ENCODE assay signal across 21 cellular contexts in genomic region chr1:242770366-242770765, GRCh38.
DNase-seq lines count a peak whose midpoint lies in the region; FAIRE-seq and TF ChIP-seq lines count a peak whose summit lies in the region.
"Had no signal": no experiment of that assay in that cellular context is flagged by ENCODE, and none has a peak within 500 bp of the region (broad histone marks: within the 10 kb centered on the region; RNA-seq: fewer than 3 reads in every experiment).

No MANE protein-coding gene starts in this region.

- TF ChIP-seq CTCF in MCF 10A (IDR thresholded peaks at IDR 0.05; ENCODE audit: unreplicated experiment) (no peak), breast epithelium (IDR thresholded peaks at IDR 0.05) (no peak), astrocyte (IDR thresholded peaks at IDR 0.05; ENCODE audit: insufficient read depth, low read depth, low read length) (no peak), suprapubic skin (IDR thresholded peaks at IDR 0.05) (no peak)

- H3K27ac ChIP-seq in breast epithelium: no peak overlapping the region
- H3K27ac ChIP-seq in astrocyte (ENCODE audit: low read depth, low read length): no peak overlapping the region
- no peak overlapping the region for H3K27ac ChIP-seq in suprapubic skin
- H3K27ac ChIP-seq: PC-9, RWPE1, SK-N-MC had no signal

- H3K27me3 Mint-ChIP-seq in MCF 10A (ENCODE audit: insufficient read depth, unreplicated experiment): no peaks in the 10 kb centered on the region
- H3K27me3 Mint-ChIP-seq in astrocyte (ENCODE audit: low read depth, unreplicated experiment): no peaks in the 10 kb centered on the region

- no peaks in the 10 kb centered on the region for H3K36me3 Mint-ChIP-seq in MCF 10A (ENCODE audit: insufficient read depth, unreplicated experiment)
- H3K36me3 Mint-ChIP-seq in astrocyte (ENCODE audit: low read depth, unreplicated experiment): no peaks in the 10 kb centered on the region

- no peak for FAIRE-seq in astrocyte (lab: Jason Lieb, UNC)

- H3K9me3 Mint-ChIP-seq in MCF 10A (ENCODE audit: unreplicated experiment): no peaks in the 10 kb centered on the region
- H3K9me3 Mint-ChIP-seq in astrocyte (ENCODE audit: unreplicated experiment): peaks cover 8% of the 10 kb centered on the region

- POLR2A ChIA-PET in MCF 10A (lab: Yijun Ruan, JAX): interaction anchor here (1.3 kb wide), 2 partner anchors 13 to 54 kb away, joined by 4 read pairs; no protein-coding TSS in a partner anchor

- peak; percentile 78 for DNase-seq in MCF 10A (ENCODE audit: unreplicated experiment)
- DNase-seq in breast epithelium (ENCODE audit: low spot score in 2 of 2): no peak
- no peak for DNase-seq in astrocyte (ENCODE audit: low read depth)
- DNase-seq in kidney tubule cell (ENCODE audit: low spot score): peak; percentile 13
- no peak for DNase-seq in suprapubic skin (ENCODE audit: low spot score in 2 of 2)
- DNase-seq in NCI-H446 (lab: John Stamatoyannopoulos, UW): no peak
- DNase-seq in SW 1271 (lab: John Stamatoyannopoulos, UW): no peak
- DNase-seq: BE2C, COR-L47, DMS79, H7, Karpas-422, MM.1S, NCI-H1694, NCI-H2081 treated with DMSO at 0.1 percent for 48 hours, NCI-H446 treated with DMSO at 0.1 percent for 48 hours, NCI-H526 treated with DMSO at 0.1 percent for 48 hours, PC-9, SHP77 treated with DMSO at 0.1 percent for 48 hours had no signal

- H2AFZ ChIP-seq in astrocyte (ENCODE audit: low read depth, low read length): no peak overlapping the region
- H2AFZ ChIP-seq: PC-9 had no signal

- H3K4me3 Mint-ChIP-seq in MCF 10A (ENCODE audit: unreplicated experiment) (no peak overlapping the region), astrocyte (ENCODE audit: unreplicated experiment) (no peak overlapping the region)

- no peaks in the 10 kb centered on the region for H3K79me2 ChIP-seq in astrocyte (ENCODE audit: insufficient read depth, low read length)

- H3K9me3 ChIP-seq in breast epithelium: peaks cover 0 to 4% of the 10 kb centered on the region in 2 donors
- no peaks in the 10 kb centered on the region for H3K9me3 ChIP-seq in astrocyte (ENCODE audit: insufficient read depth, low read depth, low read length)
- peaks cover 3% of the 10 kb centered on the region for H3K9me3 ChIP-seq in suprapubic skin
- H3K9me3 ChIP-seq: BE2C had no signal

- CTCF ChIA-PET in MCF 10A (lab: Yijun Ruan, JAX): interaction anchor here (0.5 to 0.7 kb wide), 3 partner anchors 16 to 75 kb away, joined by 4 read pairs; no protein-coding TSS in a partner anchor

- intact Hi-C loops in MCF 10A (cut with micrococcal nuclease): no loop called here
- intact Hi-C loops in breast epithelium (cut with DNase I; ENCODE audit: low total_unique reads): no loop called here

- TF ChIP-seq POLR2A in breast epithelium (IDR thresholded peaks at IDR 0.05): no peak
- TF ChIP-seq POLR2A in suprapubic skin (IDR thresholded peaks at IDR 0.05): no peak

- no peaks in the 10 kb centered on the region for H4K20me1 ChIP-seq in astrocyte (ENCODE audit: insufficient read depth, low read length)

- H3K4me1 Mint-ChIP-seq in MCF 10A (ENCODE audit: insufficient read depth, unreplicated experiment) (peaks cover 5% of the 10 kb centered on the region), astrocyte (ENCODE audit: low read depth, unreplicated experiment) (peaks cover 6% of the 10 kb centered on the region)

- no TSS peak for BruUV-seq in MCF 10A (replicated peaks; lab: Mats Ljungman, UMichigan)

- H3K36me3 ChIP-seq in breast epithelium (no peaks in the 10 kb centered on the region), astrocyte (ENCODE audit: insufficient read depth, low read length) (no peaks in the 10 kb centered on the region), suprapubic skin (no peaks in the 10 kb centered on the region)
- H3K36me3 ChIP-seq: BE2C had no signal

- H3K27ac Mint-ChIP-seq in MCF 10A (ENCODE audit: low read depth, unreplicated experiment): no peak overlapping the region
- peak overlapping the region; percentile 75 for H3K27ac Mint-ChIP-seq in astrocyte (ENCODE audit: unreplicated experiment)

- H3K4me1 ChIP-seq in breast epithelium (no peaks in the 10 kb centered on the region), astrocyte (ENCODE audit: insufficient read depth, low read length) (no peaks in the 10 kb centered on the region), suprapubic skin (no peaks in the 10 kb centered on the region)
- H3K4me1 ChIP-seq: BE2C had no signal

- WGBS in suprapubic skin: 71% methylated on average over 1 of the region's 1 CpG

- no peaks in the 10 kb centered on the region for H3K27me3 ChIP-seq in breast epithelium
- no peaks in the 10 kb centered on the region for H3K27me3 ChIP-seq in astrocyte (ENCODE audit: insufficient read depth, low read length)
- H3K27me3 ChIP-seq in suprapubic skin: no peaks in the 10 kb centered on the region
- H3K27me3 ChIP-seq: BE2C had no signal

- H3K4me3 ChIP-seq in breast epithelium (no peak overlapping the region), astrocyte (ENCODE audit: insufficient read depth, low read depth, low read length) (no peak overlapping the region), suprapubic skin (no peak overlapping the region)
- H3K4me3 ChIP-seq: PC-9, SK-N-MC had no signal

- TF ChIP-seq EP300 in suprapubic skin (IDR thresholded peaks at IDR 0.05): no peak

- no peak overlapping the region for H3K9ac ChIP-seq in astrocyte (ENCODE audit: low read length)

- no peak overlapping the region for H3K4me2 ChIP-seq in astrocyte (ENCODE audit: low read length)
- H3K4me2 ChIP-seq: PC-9 had no signal

Comparison
In these comparisons a context has a peak if more than half of its experiments do, and no peak if none do; other contexts are left out.
1. DNase-seq: peak in MCF 10A (single experiment) and kidney tubule cell (single experiment); none in breast epithelium (0 of 2), astrocyte (single experiment), suprapubic skin (0 of 2), NCI-H446 (0 of 2) and SW 1271 (0 of 2).